1 cellular context compared by ENCODE assay signal in genomic region chr1:9668080-9668479, GRCh38.
TF ChIP-seq lines count a peak whose summit lies in the region.

No MANE protein-coding gene starts in this region.

TF ChIP-seq in SK-N-SH treated with all-trans-retinoic acid at 6 μM for 48 hours, 23 proteins besides CTCF, POLR2A, EP300 and RAD21 (continued from another document):
- no peak for TF ChIP-seq PATZ1 (CRISPR knock-in tag; IDR thresholded peaks at IDR 0.05; ENCODE audit: borderline replicate concordance)
- TF ChIP-seq ZNF70 (CRISPR knock-in tag; IDR thresholded peaks at IDR 0.05): no peak
- no peak for TF ChIP-seq ZNF565 (CRISPR knock-in tag; conservative IDR thresholded peaks at IDR 0.05; ENCODE audit: low read depth)
- TF ChIP-seq POU6F1 (CRISPR knock-in tag; IDR thresholded peaks at IDR 0.05; ENCODE audit: borderline replicate concordance, low read depth): no peak
- no peak for TF ChIP-seq CSRNP3 (CRISPR knock-in tag; IDR thresholded peaks at IDR 0.05)
- no peak for TF ChIP-seq CSDC2 (CRISPR knock-in tag; IDR thresholded peaks at IDR 0.05)
- no peak for TF ChIP-seq SNAI2 (CRISPR knock-in tag; IDR thresholded peaks at IDR 0.05)
- TF ChIP-seq PPARA (CRISPR knock-in tag; IDR thresholded peaks at IDR 0.05; ENCODE audit: borderline replicate concordance): no peak
- no peak for TF ChIP-seq RARB (CRISPR knock-in tag; IDR thresholded peaks at IDR 0.05)
- TF ChIP-seq CREB5 (CRISPR knock-in tag; IDR thresholded peaks at IDR 0.05; ENCODE audit: low read depth): no peak
- no peak for TF ChIP-seq BACH2 (CRISPR knock-in tag; IDR thresholded peaks at IDR 0.05; ENCODE audit: borderline replicate concordance)
- no peak for TF ChIP-seq ZFP3 (CRISPR knock-in tag; IDR thresholded peaks at IDR 0.05)
- TF ChIP-seq TCF4 (CRISPR knock-in tag; IDR thresholded peaks at IDR 0.05; ENCODE audit: borderline replicate concordance): no peak
